In genomic region chr19:17510220-17510993, GRCh38 we compare ENCODE assay signal across 8 cellular contexts. TPM values are rescaled to one million over a fixed set of nuclear protein-coding genes. Genes with fewer than 3 reads are reported as not detected.
DNase-seq lines count a peak whose midpoint lies in the region; ATAC-seq lines count a peak whose summit lies in the region.

No MANE protein-coding gene starts in this region.

- peak overlapping the region; percentile 99 for H3K4me3 Mint-ChIP-seq in activated T-helper 1 cell treated with anti-CD3 and anti-CD28 coated beads, Interleukin-12 subunit alpha, Interleukin-12 subunit beta, Interleukin-2, Interleukin-4 antibody, amounts not matched to agents 30 ng/mL and 10 ng/mL and 1 ng/mL, durations not matched to agents 14 hours and 24 hours and 36 hours

- H3K9me3 ChIP-seq in iPS-20b (ENCODE audit: insufficient read depth, low read depth, low read length) (no peaks in the 10 kb centered on the region), stomach smooth muscle (ENCODE audit: control insufficient read depth in 2 of 2, low read length in 2 of 2) (no peaks in the 10 kb centered on the region)

- H3K36me3 ChIP-seq in iPS-20b (ENCODE audit: insufficient read depth, low read depth, low read length) (no peaks in the 10 kb centered on the region), stomach smooth muscle (ENCODE audit: control insufficient read depth in 2 of 2, insufficient read depth in 2 of 2, low read length in 2 of 2) (no peaks in the 10 kb centered on the region)

- H3K27ac ChIP-seq in iPS-20b (ENCODE audit: low read length): no peak overlapping the region
- H3K27ac ChIP-seq in stomach smooth muscle (ENCODE audit: low read length): no peak overlapping the region

- H3K9ac ChIP-seq in iPS-20b (ENCODE audit: low read depth, low read length): peak overlapping the region; percentile 87; the same call in 1 of the 2 replicates
- peak overlapping the region; percentile 69 to 96 for H3K9ac ChIP-seq in stomach smooth muscle (ENCODE audit: low read length in 2 of 2)

- H3K27me3 ChIP-seq in iPS-20b (ENCODE audit: insufficient read depth, low read length) (no peaks in the 10 kb centered on the region), stomach smooth muscle (ENCODE audit: control insufficient read depth in 1 of 2, insufficient read depth in 2 of 2, low read length in 2 of 2) (no peaks in the 10 kb centered on the region)

- no peak for ATAC-seq in GM21447 (IDR thresholded peaks at IDR 0.05; ENCODE audit: unreplicated experiment)

- H3K4me1 Mint-ChIP-seq in activated T-helper 1 cell treated with anti-CD3 and anti-CD28 coated beads, Interleukin-12 subunit alpha, Interleukin-12 subunit beta, Interleukin-2, Interleukin-4 antibody, amounts not matched to agents 30 ng/mL and 10 ng/mL and 1 ng/mL, durations not matched to agents 14 hours and 24 hours and 36 hours (ENCODE audit: low read depth): peaks cover 28% of the 10 kb centered on the region

- H3K4me3 ChIP-seq in iPS-20b (ENCODE audit: low read length) (peak overlapping the region; percentile 79), stomach smooth muscle (ENCODE audit: low read length in 2 of 2) (peak overlapping the region; percentile 77 to 88)

- peak overlapping the region; percentile 97 for H3K27ac Mint-ChIP-seq in activated T-helper 1 cell treated with anti-CD3 and anti-CD28 coated beads, Interleukin-12 subunit alpha, Interleukin-12 subunit beta, Interleukin-2, Interleukin-4 antibody, amounts not matched to agents 30 ng/mL and 10 ng/mL and 1 ng/mL, durations not matched to agents 14 hours and 24 hours and 36 hours

- intact Hi-C loops in activated T-helper 1 cell treated with anti-CD3 and anti-CD28 coated beads, Interleukin-12 subunit alpha, Interleukin-12 subunit beta, Interleukin-2, Interleukin-4 antibody, amounts not matched to agents 30 ng/mL and 10 ng/mL and 1 ng/mL, durations not matched to agents 14 hours and 24 hours and 36 hours (cut with micrococcal nuclease): loop anchor here (5.0 kb wide), 3 partner anchors 103 to 347 kb away; partner anchors contain the start of genes BST2, DDA1, MRPL34 and RPL18A

- peaks cover 15% of the 10 kb centered on the region for H3K36me3 Mint-ChIP-seq in activated T-helper 1 cell treated with anti-CD3 and anti-CD28 coated beads, Interleukin-12 subunit alpha, Interleukin-12 subunit beta, Interleukin-2, Interleukin-4 antibody, amounts not matched to agents 30 ng/mL and 10 ng/mL and 1 ng/mL, durations not matched to agents 14 hours and 24 hours and 36 hours (ENCODE audit: low read depth)

- H3K27me3 Mint-ChIP-seq in activated T-helper 1 cell treated with anti-CD3 and anti-CD28 coated beads, Interleukin-12 subunit alpha, Interleukin-12 subunit beta, Interleukin-2, Interleukin-4 antibody, amounts not matched to agents 30 ng/mL and 10 ng/mL and 1 ng/mL, durations not matched to agents 14 hours and 24 hours and 36 hours (ENCODE audit: insufficient read depth): no peaks in the 10 kb centered on the region

- DNase-seq in NCI-H82 (lab: John Stamatoyannopoulos, UW) (peak; percentile 43), NCI-H82 treated with DMSO at 0.1 percent for 48 hours (lab: John Stamatoyannopoulos, UW; ENCODE audit: unreplicated experiment) (no peak), AG08396 (ENCODE audit: low spot score) (no peak), medulla oblongata (ENCODE audit: extremely low spot score) (no peak)
- no peak for DNase-seq in activated T-helper 1 cell treated with anti-CD3 and anti-CD28 coated beads, Interleukin-12 subunit alpha, Interleukin-12 subunit beta, Interleukin-2, Interleukin-4 antibody, amounts not matched to agents 30 ng/mL and 10 ng/mL and 1 ng/mL, durations not matched to agents 14 hours and 24 hours and 36 hours (ENCODE audit: low spot score)

- H3K4me1 ChIP-seq in iPS-20b (ENCODE audit: insufficient read depth, low read length) (peaks cover 3% of the 10 kb centered on the region), stomach smooth muscle (ENCODE audit: control insufficient read depth, insufficient read depth, low read length) (peaks cover 25% of the 10 kb centered on the region)

- no peaks in the 10 kb centered on the region for H3K9me3 Mint-ChIP-seq in activated T-helper 1 cell treated with anti-CD3 and anti-CD28 coated beads, Interleukin-12 subunit alpha, Interleukin-12 subunit beta, Interleukin-2, Interleukin-4 antibody, amounts not matched to agents 30 ng/mL and 10 ng/mL and 1 ng/mL, durations not matched to agents 14 hours and 24 hours and 36 hours

RNA-seq across cellular contexts. Expression of gene PGLS, which starts 1.0 kb away (rescaled TPM):
- 58.9 and 61.3 TPM in 2 replicates for total RNA-seq in activated T-helper 1 cell treated with anti-CD3 and anti-CD28 coated beads, Interleukin-12 subunit alpha, Interleukin-12 subunit beta, Interleukin-2, Interleukin-4 antibody, amounts not matched to agents 30 ng/mL and 10 ng/mL and 1 ng/mL, durations not matched to agents 14 hours and 24 hours and 36 hours

RNA-seq across cellular contexts. Expression of gene SLC27A1, which starts 40.1 kb away (rescaled TPM):
- 1.7 and 2.0 TPM in 2 replicates for total RNA-seq in activated T-helper 1 cell treated with anti-CD3 and anti-CD28 coated beads, Interleukin-12 subunit alpha, Interleukin-12 subunit beta, Interleukin-2, Interleukin-4 antibody, amounts not matched to agents 30 ng/mL and 10 ng/mL and 1 ng/mL, durations not matched to agents 14 hours and 24 hours and 36 hours

RNA-seq across cellular contexts. Expression of gene COLGALT1, which starts 45.0 kb away (rescaled TPM):
- 115 and 117 TPM in 2 replicates for total RNA-seq in activated T-helper 1 cell treated with anti-CD3 and anti-CD28 coated beads, Interleukin-12 subunit alpha, Interleukin-12 subunit beta, Interleukin-2, Interleukin-4 antibody, amounts not matched to agents 30 ng/mL and 10 ng/mL and 1 ng/mL, durations not matched to agents 14 hours and 24 hours and 36 hours

RNA-seq across cellular contexts. Expression of gene NXNL1, which starts 49.7 kb away (rescaled TPM):
- total RNA-seq in activated T-helper 1 cell treated with anti-CD3 and anti-CD28 coated beads, Interleukin-12 subunit alpha, Interleukin-12 subunit beta, Interleukin-2, Interleukin-4 antibody, amounts not matched to agents 30 ng/mL and 10 ng/mL and 1 ng/mL, durations not matched to agents 14 hours and 24 hours and 36 hours: not detected in 2 replicates
